20 cellular contexts compared by ENCODE assay signal in the genomic region with DNA sequence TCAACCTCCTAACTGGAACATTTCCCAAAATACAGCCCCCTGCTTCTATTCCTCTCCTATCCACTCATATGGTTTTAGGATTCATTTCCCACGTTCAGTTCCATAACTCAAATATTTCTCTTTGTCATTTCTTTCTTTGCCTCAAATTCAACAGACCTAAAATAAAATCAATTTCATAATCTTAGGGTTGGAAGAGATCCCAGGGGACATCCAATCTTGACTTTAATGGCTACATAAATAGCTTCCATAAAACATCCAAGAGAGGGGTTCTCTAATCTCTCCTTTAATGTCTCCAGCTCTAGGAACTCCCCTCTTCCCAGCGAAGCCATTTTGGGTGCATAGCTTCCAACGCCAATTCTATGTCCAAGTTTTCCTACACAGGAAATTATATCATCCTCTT.
"Had no signal": no experiment of that assay in that cellular context is flagged by ENCODE, and none has a peak within 500 bp of the region (broad histone marks: within the 10 kb centered on the region; RNA-seq: fewer than 3 reads in every experiment).

No MANE protein-coding gene starts in this region.

- H3K9me3 ChIP-seq: psoas muscle, right lobe of liver, vagina had no signal

- H3K36me3 ChIP-seq: right lobe of liver, spleen, tibial nerve, vagina had no signal

- H3K27me3 Mint-ChIP-seq: activated naive CD8-positive, alpha-beta T cell treated with anti-CD3 and anti-CD28 coated beads, Interleukin-2, amount 50 U/mL, for 24 hours; naive thymus-derived CD4-positive, alpha-beta T cell; stimulated activated naive B cell treated with anti-CD40 and anti-IgM and Interleukin-4, amounts not matched to agents 10 μg/mL and 1 μg/mL and 100 μg/mL, for 72 hours had no signal

- H3K4me3 Mint-ChIP-seq: activated naive CD8-positive, alpha-beta T cell treated with anti-CD3 and anti-CD28 coated beads, Interleukin-2, amount 50 U/mL, for 24 hours; activated T-helper 1 cell treated with anti-CD3 and anti-CD28 coated beads, Interleukin-12 subunit alpha, Interleukin-12 subunit beta, Interleukin-2, Interleukin-4 antibody, amounts not matched to agents 30 ng/mL and 10 ng/mL and 1 ng/mL, durations not matched to agents 14 hours and 24 hours and 36 hours; immature natural killer cell; naive thymus-derived CD4-positive, alpha-beta T cell; stimulated activated naive B cell treated with anti-CD40 and anti-IgM and Interleukin-4, amounts not matched to agents 10 μg/mL and 1 μg/mL and 100 μg/mL, for 72 hours had no signal

- ATAC-seq: activated naive CD8-positive, alpha-beta T cell treated with anti-CD3 and anti-CD28 coated beads, Interleukin-2, amount 50 U/mL, for 24 hours; left cardiac atrium; naive thymus-derived CD4-positive, alpha-beta T cell; psoas muscle; right lobe of liver; stimulated activated naive B cell treated with anti-CD40 and anti-IgM and Interleukin-4, amounts not matched to agents 10 μg/mL and 1 μg/mL and 100 μg/mL, for 72 hours had no signal

- DNase-seq: activated naive CD4-positive, alpha-beta T cell treated with Interleukin-2 at 50 U/mL for 16 hours; activated naive CD8-positive, alpha-beta T cell treated with anti-CD3 and anti-CD28 coated beads, Interleukin-2, amount 50 U/mL, for 24 hours; central memory CD4-positive, alpha-beta T cell; cortex of kidney; effector memory CD4-positive, alpha-beta T cell; foreskin fibroblast; immature natural killer cell; left cardiac atrium; naive thymus-derived CD4-positive, alpha-beta T cell; nucleus accumbens; psoas muscle; right lobe of liver; spleen; stimulated activated CD4-positive, alpha-beta T cell treated with anti-CD3 and anti-CD28 coated beads, Interleukin-1b, Interleukin-23, amount 100 ng/mL, for 48 hours; stimulated activated naive B cell treated with anti-CD40 and anti-IgM and Interleukin-4, amounts not matched to agents 10 μg/mL and 1 μg/mL and 100 μg/mL, for 72 hours; T-helper 2 cell had no signal

- H3K4me3 ChIP-seq: lung, psoas muscle, right lobe of liver, spleen, tibial nerve, vagina had no signal

- H3K27ac Mint-ChIP-seq: activated naive CD8-positive, alpha-beta T cell treated with anti-CD3 and anti-CD28 coated beads, Interleukin-2, amount 50 U/mL, for 24 hours; immature natural killer cell; naive thymus-derived CD4-positive, alpha-beta T cell; stimulated activated naive B cell treated with anti-CD40 and anti-IgM and Interleukin-4, amounts not matched to agents 10 μg/mL and 1 μg/mL and 100 μg/mL, for 72 hours had no signal

- H3K27ac ChIP-seq: psoas muscle, right lobe of liver, spleen, tibial nerve, vagina had no signal

- H3K27me3 ChIP-seq: right lobe of liver, spleen, tibial nerve, vagina had no signal

- H3K4me1 ChIP-seq: tibial nerve, vagina had no signal
